25 cellular contexts compared by ENCODE assay signal in the genomic region with DNA sequence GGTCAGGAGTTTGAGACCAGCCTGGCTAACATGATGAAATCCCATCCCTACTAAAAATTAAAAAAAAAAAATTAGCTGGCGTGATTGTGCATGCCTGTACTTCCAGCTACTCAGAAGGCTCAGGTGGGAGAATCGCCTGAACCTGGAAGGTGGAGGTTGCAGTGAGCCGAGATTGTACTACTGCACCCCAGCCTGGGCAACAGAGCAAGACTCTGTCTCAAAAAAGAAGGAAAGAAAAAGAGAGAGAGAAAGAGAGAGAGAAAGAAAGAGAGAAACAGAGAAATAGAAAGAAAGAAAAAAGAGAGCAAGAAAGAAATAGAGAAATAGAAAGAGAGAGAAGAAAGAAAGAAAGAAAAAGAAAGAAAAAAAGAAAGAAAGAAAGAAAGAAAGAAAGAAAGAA.
"Had no signal": no experiment of that assay in that cellular context is flagged by ENCODE, and none has a peak within 500 bp of the region (broad histone marks: within the 10 kb centered on the region; RNA-seq: fewer than 3 reads in every experiment).

No MANE protein-coding gene starts in this region.

- H3K36me3 ChIP-seq: cardiac muscle cell, left ventricle myocardium inferior, neutrophil, ovary, prostate gland, tibial artery had no signal

- H3K27ac ChIP-seq: body of pancreas, cardiac muscle cell, hepatocyte, left ventricle myocardium inferior, neutrophil, ovary, prostate gland, SK-N-MC, tibial artery had no signal

- DNase-seq: activated CD4-positive, alpha-beta T cell treated with anti-CD3 and anti-CD28 coated beads, Interleukin-2, amount 50 U/mL, for 48 hours; activated CD8-positive, alpha-beta memory T cell treated with anti-CD3 and anti-CD28 coated beads, Interleukin-2, amount 50 U/mL, for 48 hours; activated gamma-delta T cell treated with Interleukin-2 at 50 U/mL for 16 hours; activated naive CD8-positive, alpha-beta T cell treated with anti-CD3 and anti-CD28 coated beads, Interleukin-2, amount 50 U/mL, for 24 hours; anterior cingulate cortex; body of pancreas; dermis blood vessel endothelial cell; effector CD8-positive, alpha-beta T cell; foreskin melanocyte; left ventricle myocardium inferior; midbrain; ovary; stimulated activated CD4-positive, alpha-beta T cell treated with anti-CD3 and anti-CD28 coated beads, Interleukin-2, amount 100 ng/mL, for 48 hours; stimulated activated CD8-positive, alpha-beta memory T cell treated with anti-CD3 and anti-CD28 coated beads, Interleukin-4, amount 100 ng/mL, for 48 hours; stimulated activated naive CD4-positive, alpha-beta T cell treated with Interleukin-2 at 50 U/mL for 16 hours; substantia nigra; T-helper 9 cell; tibial artery had no signal

- H3K4me1 ChIP-seq: body of pancreas, prostate gland had no signal

- H3K27ac Mint-ChIP-seq: activated naive CD8-positive, alpha-beta T cell treated with anti-CD3 and anti-CD28 coated beads, Interleukin-2, amount 50 U/mL, for 24 hours; activated T-helper 1 cell treated with anti-CD3 and anti-CD28 coated beads, Interleukin-12 subunit alpha, Interleukin-12 subunit beta, Interleukin-2, Interleukin-4 antibody, amounts not matched to agents 30 ng/mL and 10 ng/mL and 1 ng/mL, durations not matched to agents 14 hours and 24 hours and 36 hours; nephron had no signal

- H3K27me3 Mint-ChIP-seq: activated naive CD8-positive, alpha-beta T cell treated with anti-CD3 and anti-CD28 coated beads, Interleukin-2, amount 50 U/mL, for 24 hours had no signal

- H3K27me3 ChIP-seq: body of pancreas, cardiac muscle cell, hepatocyte, neutrophil, ovary, tibial artery had no signal

- H3K4me3 ChIP-seq: body of pancreas, cardiac muscle cell, hepatocyte, left ventricle myocardium inferior, ovary, prostate gland, SK-N-MC, tibial artery had no signal

- H3K9me3 Mint-ChIP-seq: activated naive CD8-positive, alpha-beta T cell treated with anti-CD3 and anti-CD28 coated beads, Interleukin-2, amount 50 U/mL, for 24 hours; activated T-helper 1 cell treated with anti-CD3 and anti-CD28 coated beads, Interleukin-12 subunit alpha, Interleukin-12 subunit beta, Interleukin-2, Interleukin-4 antibody, amounts not matched to agents 30 ng/mL and 10 ng/mL and 1 ng/mL, durations not matched to agents 14 hours and 24 hours and 36 hours; nephron had no signal

- H3K79me2 ChIP-seq: hepatocyte had no signal

- H2AFZ ChIP-seq: hepatocyte had no signal

- H3K4me3 Mint-ChIP-seq: activated naive CD8-positive, alpha-beta T cell treated with anti-CD3 and anti-CD28 coated beads, Interleukin-2, amount 50 U/mL, for 24 hours; activated T-helper 1 cell treated with anti-CD3 and anti-CD28 coated beads, Interleukin-12 subunit alpha, Interleukin-12 subunit beta, Interleukin-2, Interleukin-4 antibody, amounts not matched to agents 30 ng/mL and 10 ng/mL and 1 ng/mL, durations not matched to agents 14 hours and 24 hours and 36 hours; nephron had no signal

- H3K4me2 ChIP-seq: hepatocyte had no signal

- H3K9me3 ChIP-seq: body of pancreas, left ventricle myocardium inferior, neutrophil, ovary, prostate gland, tibial artery had no signal

- ATAC-seq: activated naive CD8-positive, alpha-beta T cell treated with anti-CD3 and anti-CD28 coated beads, Interleukin-2, amount 50 U/mL, for 24 hours; body of pancreas had no signal
